Comparison of ENCODE assay signal across 9 cellular contexts in genomic region chr22:46734830-46735453, GRCh38. TPM values are rescaled to one million over a fixed set of nuclear protein-coding genes. Genes with fewer than 3 reads are reported as not detected.
A peak's percentile ranks its signal among the peaks of the same experiment; 100 is the strongest.
DNase-seq lines count a peak whose midpoint lies in the region; ATAC-seq and TF ChIP-seq lines count a peak whose summit lies in the region.
"Had no signal": no experiment of that assay in that cellular context is flagged by ENCODE, and none has a peak within 500 bp of the region (broad histone marks: within the 10 kb centered on the region; RNA-seq: fewer than 3 reads in every experiment).

No MANE protein-coding gene starts in this region.

- H3K4me3 ChIP-seq in fibroblast of lung (replicated peaks in 1 of 4; ENCODE audit: control extremely low read depth in 1 of 4, insufficient read depth in 1 of 4, low read depth in 3 of 4, low read length in 4 of 4) (peak overlapping the region in 1 of 4 experiments; percentile 14), skeletal muscle tissue (ENCODE audit: low read length in 3 of 3) (peak overlapping the region; percentile 21 to 45 (median 31))

- H3K27me3 ChIP-seq in fibroblast of lung (ENCODE audit: control insufficient read depth, insufficient read depth, low read length) (no peaks in the 10 kb centered on the region), skeletal muscle tissue (ENCODE audit: control insufficient read depth in 3 of 3, insufficient read depth in 3 of 3, low read length in 3 of 3) (no peaks in the 10 kb centered on the region)
- H3K27me3 ChIP-seq: tibial artery had no signal

- H3K9me3 Mint-ChIP-seq in activated CD8-positive, alpha-beta T cell treated with anti-CD3 and anti-CD28 coated beads for 36 hours, result no peaks in the 10 kb centered on the region

- H3K27ac ChIP-seq in fibroblast of lung (ENCODE audit: insufficient read depth, low read length), result no peak overlapping the region
- H3K27ac ChIP-seq in skeletal muscle tissue (ENCODE audit: low read depth, low read length), result peak overlapping the region; percentile 29

- ATAC-seq in activated CD8-positive, alpha-beta T cell treated with anti-CD3 and anti-CD28 coated beads for 36 hours, result no peak
- no peak for ATAC-seq in GM19452 (IDR thresholded peaks at IDR 0.05; ENCODE audit: unreplicated experiment)

- intact Hi-C loops in activated CD8-positive, alpha-beta T cell treated with anti-CD3 and anti-CD28 coated beads for 36 hours (cut with micrococcal nuclease), result no loop called here

- H3K4me1 Mint-ChIP-seq in activated CD8-positive, alpha-beta T cell treated with anti-CD3 and anti-CD28 coated beads for 36 hours (ENCODE audit: low read depth), result peaks cover 59% of the 10 kb centered on the region

- H3K79me2 ChIP-seq in fibroblast of lung (ENCODE audit: control insufficient read depth, insufficient read depth, low read length), result peaks cover 54% of the 10 kb centered on the region

- H3K4me3 Mint-ChIP-seq in activated CD8-positive, alpha-beta T cell treated with anti-CD3 and anti-CD28 coated beads for 36 hours, result peak overlapping the region; percentile 93

- CTCF ChIA-PET in activated CD8-positive, alpha-beta T cell treated with anti-CD3 and anti-CD28 coated beads for 36 hours (lab: Charles Lee), result interaction anchor here (1.1 to 2.5 kb wide), 2 partner anchors 24 to 64 kb away, joined by 3 to 8 read pairs; no protein-coding TSS in a partner anchor

- POLR2A ChIA-PET in activated CD8-positive, alpha-beta T cell treated with anti-CD3 and anti-CD28 coated beads for 36 hours (lab: Charles Lee), result interaction anchor here (1.1 to 1.2 kb wide), 3 partner anchors 15 to 45 kb away, joined by 3 read pairs; no protein-coding TSS in a partner anchor

- peak; percentile 13 for DNase-seq in D341Med (ENCODE audit: low spot score)
- peak; percentile 90 for DNase-seq in NAMALWA (ENCODE audit: low spot score)
- DNase-seq in activated CD8-positive, alpha-beta T cell treated with anti-CD3 and anti-CD28 coated beads for 36 hours, result peak; percentile 56
- no peak for DNase-seq in fibroblast of lung (ENCODE audit: low read depth in 2 of 2)
- DNase-seq in NK-92 (lab: John Stamatoyannopoulos, UW; ENCODE audit: unreplicated experiment), result no peak
- DNase-seq in DMS 273 (lab: John Stamatoyannopoulos, UW; ENCODE audit: unreplicated experiment), result no peak

- H3K9ac ChIP-seq in fibroblast of lung (ENCODE audit: insufficient read depth, low read length) (no peak overlapping the region), skeletal muscle tissue (ENCODE audit: low read depth in 1 of 3, low read length in 3 of 3) (peak overlapping the region in 1 of 3 donors; percentile 87)

- peaks cover 13% of the 10 kb centered on the region for H3K4me1 ChIP-seq in fibroblast of lung (ENCODE audit: control insufficient read depth, extremely low read depth, insufficient read depth, low read length)
- H3K4me1 ChIP-seq in skeletal muscle tissue (ENCODE audit: control insufficient read depth in 3 of 3, insufficient read depth in 3 of 3, low read length in 3 of 3), result peaks cover 58 to 71% (median 70%) of the 10 kb centered on the region in 3 donors

- TF ChIP-seq CTCF in activated CD8-positive, alpha-beta T cell treated with anti-CD3 and anti-CD28 coated beads for 36 hours (IDR thresholded peaks at IDR 0.05), result no peak
- TF ChIP-seq CTCF in fibroblast of lung (conservative IDR thresholded peaks at IDR 0.05 in 1 of 2, IDR thresholded peaks at IDR 0.05 in 1 of 2; ENCODE audit: low read depth in 1 of 2, low read length in 2 of 2), result no peak

- peaks cover 4% of the 10 kb centered on the region for H4K20me1 ChIP-seq in fibroblast of lung (ENCODE audit: control insufficient read depth, extremely low read depth, insufficient read depth, low read length)

- H3K4me2 ChIP-seq in fibroblast of lung (ENCODE audit: extremely low read depth, insufficient read depth, low read length), result peak overlapping the region; percentile 68

- H3K36me3 Mint-ChIP-seq in activated CD8-positive, alpha-beta T cell treated with anti-CD3 and anti-CD28 coated beads for 36 hours (ENCODE audit: low read depth), result peaks cover 27% of the 10 kb centered on the region

- H2AFZ ChIP-seq in fibroblast of lung (ENCODE audit: low read length), result no peak overlapping the region

- H3K36me3 ChIP-seq in fibroblast of lung (ENCODE audit: control insufficient read depth, insufficient read depth, low read length) (peaks cover 7% of the 10 kb centered on the region), skeletal muscle tissue (ENCODE audit: control insufficient read depth in 3 of 3, insufficient read depth in 3 of 3, low read length in 3 of 3) (peaks cover 0 to 6% (median 2%) of the 10 kb centered on the region in 3 donors)

- no peaks in the 10 kb centered on the region for H3K27me3 Mint-ChIP-seq in activated CD8-positive, alpha-beta T cell treated with anti-CD3 and anti-CD28 coated beads for 36 hours

- H3K27ac Mint-ChIP-seq in activated CD8-positive, alpha-beta T cell treated with anti-CD3 and anti-CD28 coated beads for 36 hours, result peak overlapping the region; percentile 98

- H3K9me3 ChIP-seq in fibroblast of lung (ENCODE audit: control insufficient read depth, insufficient read depth, low read depth, low read length) (no peaks in the 10 kb centered on the region), skeletal muscle tissue (ENCODE audit: control insufficient read depth in 3 of 3, low read length in 3 of 3) (no peaks in the 10 kb centered on the region)
- H3K9me3 ChIP-seq: tibial artery had no signal

RNA-seq across cellular contexts. Expression of gene CERK, which starts 3.1 kb away (rescaled TPM):
- total RNA-seq in activated CD8-positive, alpha-beta T cell treated with anti-CD3 and anti-CD28 coated beads for 36 hours, result 10 to 100 TPM; 38.4 to 41.8 TPM
- total RNA-seq in fibroblast of lung, result 24.9 and 28.2 TPM in 2 replicates
- 19.5 and 23.8 TPM in 2 replicates for polyA plus RNA-seq in fibroblast of lung
- 18.8 and 25.5 TPM in 2 replicates for polyA plus RNA-seq in fibroblast of lung (2012)
- polyA minus RNA-seq in fibroblast of lung (ENCODE audit: low replicate concordance), result 40.7 and 44.1 TPM in 2 replicates
- 18.3 TPM for total RNA-seq in skeletal muscle tissue

RNA-seq across cellular contexts. Expression of gene TBC1D22A, which starts 27.5 kb away (rescaled TPM):
- 10 to 100 TPM; 41.0 to 42.8 TPM for total RNA-seq in activated CD8-positive, alpha-beta T cell treated with anti-CD3 and anti-CD28 coated beads for 36 hours
- 10.3 and 11.6 TPM in 2 replicates for total RNA-seq in fibroblast of lung
- 16.2 and 17.6 TPM in 2 replicates for polyA plus RNA-seq in fibroblast of lung
- 17.6 and 20.0 TPM in 2 replicates for polyA plus RNA-seq in fibroblast of lung (2012)
- 11.7 and 21.2 TPM in 2 replicates for polyA minus RNA-seq in fibroblast of lung (ENCODE audit: low replicate concordance)
- total RNA-seq in skeletal muscle tissue, result 6.8 TPM

Comparison
In these comparisons a context has a peak if more than half of its experiments do, and no peak if none do; other contexts are left out.
1. DNase-seq: peak in D341Med (single experiment), NAMALWA (single experiment) and activated CD8-positive, alpha-beta T cell treated with anti-CD3 and anti-CD28 coated beads for 36 hours (single experiment); none in fibroblast of lung (0 of 2), NK-92 (single experiment) and DMS 273 (single experiment).